23 cellular contexts compared by ENCODE assay signal in genomic region chr18:42176599-42176998, GRCh38.
"Had no signal": no experiment of that assay in that cellular context is flagged by ENCODE, and none has a peak within 500 bp of the region (broad histone marks: within the 10 kb centered on the region; RNA-seq: fewer than 3 reads in every experiment).

No MANE protein-coding gene starts in this region.

- H3K36me3 ChIP-seq: esophagus squamous epithelium, left ventricle myocardium inferior, neural progenitor cell, tibial nerve had no signal

- H3K27ac ChIP-seq: epithelial cell of prostate, esophagus squamous epithelium, left ventricle myocardium inferior, neural progenitor cell, tibial nerve had no signal

- ATAC-seq: activated CD4-positive, alpha-beta T cell treated with anti-CD3 and anti-CD28 coated beads for 36 hours; activated naive CD4-positive, alpha-beta T cell treated with anti-CD3 and anti-CD28 coated beads, Interleukin-2, amount 50 U/mL, for 72 hours; activated T-cell treated with anti-CD3 and anti-CD28 coated beads, Interleukin-2, amount 50 U/mL, for 72 hours; natural killer cell; right cardiac atrium had no signal

- H3K4me1 ChIP-seq: esophagus squamous epithelium, left ventricle myocardium inferior, neural progenitor cell, tibial nerve had no signal

- H3K9me3 ChIP-seq: esophagus squamous epithelium, left ventricle myocardium inferior, tibial nerve had no signal

- H2AFZ ChIP-seq: neural progenitor cell had no signal

- H3K27me3 ChIP-seq: esophagus squamous epithelium, neural progenitor cell, tibial nerve had no signal

- DNase-seq: activated CD4-positive, alpha-beta T cell treated with anti-CD3 and anti-CD28 coated beads for 36 hours; activated CD4-positive, alpha-beta T cell treated with anti-CD3 and anti-CD28 coated beads, Interleukin-2, amount 50 U/mL, for 4 hours; activated CD4-positive, CD25-positive, alpha-beta regulatory T cell; activated naive CD4-positive, alpha-beta T cell; activated T-cell treated with anti-CD3 and anti-CD28 coated beads for 4 hours; activated T-cell treated with anti-CD3 and anti-CD28 coated beads, Interleukin-2, amount 50 U/mL, for 72 hours; dermis blood vessel endothelial cell; effector CD4-positive, alpha-beta T cell; esophagus squamous epithelium; foreskin melanocyte; glutamatergic neuron; islet precursor cell; left ventricle myocardium inferior; mesendoderm; natural killer cell; right cardiac atrium; stimulated activated CD4-positive, alpha-beta T cell treated with anti-CD3 and anti-CD28 coated beads, Interleukin-2, amount 100 ng/mL, for 48 hours; stimulated activated naive CD4-positive, alpha-beta T cell treated with Interleukin-2 at 50 U/mL for 16 hours had no signal

- H3K9ac ChIP-seq: neural progenitor cell had no signal

- H3K4me2 ChIP-seq: neural progenitor cell had no signal

- H3K4me3 ChIP-seq: esophagus squamous epithelium, left ventricle myocardium inferior, lung, neural progenitor cell, tibial nerve had no signal
